In genomic region chr16:87949071-87949744, GRCh38 we compare ENCODE assay signal across 15 cellular contexts. TPM values are rescaled to one million over a fixed set of nuclear protein-coding genes. Genes with fewer than 3 reads are reported as not detected.
DNase-seq lines count a peak whose midpoint lies in the region; ATAC-seq, FAIRE-seq and TF ChIP-seq lines count a peak whose summit lies in the region.
"Had no signal": no experiment of that assay in that cellular context is flagged by ENCODE, and none has a peak within 500 bp of the region (broad histone marks: within the 10 kb centered on the region; RNA-seq: fewer than 3 reads in every experiment).

No MANE protein-coding gene starts in this region.

- peak overlapping the region in 1 of 2 experiments; percentile 70; a peak in 1 of 4 replicates for H3K9ac ChIP-seq in K562 (ENCODE audit: insufficient read depth in 1 of 2, low read depth in 2 of 2, low read length in 2 of 2)

- no peaks in the 10 kb centered on the region for H3K27me3 ChIP-seq in Caco-2 (replicated peaks; ENCODE audit: control insufficient read depth, insufficient read depth, low read length)
- no peaks in the 10 kb centered on the region for H3K27me3 ChIP-seq in K562 (ENCODE audit: control insufficient read depth in 2 of 2, insufficient read depth in 2 of 2, low read length in 2 of 2)
- no peaks in the 10 kb centered on the region for H3K27me3 ChIP-seq in neutrophil
- no peaks in the 10 kb centered on the region for H3K27me3 ChIP-seq in gastrocnemius medialis
- H3K27me3 ChIP-seq: dorsolateral prefrontal cortex, foreskin keratinocyte, tibial nerve had no signal

- TF ChIP-seq POLR2A in K562 (conservative IDR thresholded peaks at IDR 0.05) (no peak), gastrocnemius medialis (IDR thresholded peaks at IDR 0.05) (no peak)

- no peak overlapping the region for H3K4me2 ChIP-seq in K562 (ENCODE audit: insufficient read depth, low read length)

- ATAC-seq in K562, result no peak
- ATAC-seq in gastrocnemius medialis, result no peak
- ATAC-seq: foreskin keratinocyte had no signal

- H3K27me3 Mint-ChIP-seq in Caco-2 (ENCODE audit: insufficient read depth, unreplicated experiment), result peaks cover 2% of the 10 kb centered on the region

- H3K36me3 Mint-ChIP-seq in Caco-2 (ENCODE audit: insufficient read depth, unreplicated experiment), result peaks cover 36% of the 10 kb centered on the region

- no peak for FAIRE-seq in K562 (lab: Jason Lieb, UNC)

- peaks cover 49% of the 10 kb centered on the region for H3K4me1 Mint-ChIP-seq in Caco-2 (ENCODE audit: low read depth, unreplicated experiment)

- peak overlapping the region; percentile 100 for H3K27ac Mint-ChIP-seq in Caco-2 (ENCODE audit: unreplicated experiment)

- DNase-seq in Caco-2, result peak; percentile 72 to 88
- DNase-seq in NCI-H510A treated with DMSO at 0.1 percent for 48 hours (lab: John Stamatoyannopoulos, UW), result peak; percentile 17
- DNase-seq in K562 (ENCODE audit: extremely low read depth in 1 of 4, low spot score in 3 of 4), result no peak
- DNase-seq in foreskin melanocyte, result no peak
- DNase-seq in gastrocnemius medialis, result no peak
- DNase-seq in SIG-M5 treated with dmso at 0.1 percent for 504 hours (lab: John Stamatoyannopoulos, UW; ENCODE audit: unreplicated experiment), result no peak
- DNase-seq in NCI-H2171 (lab: John Stamatoyannopoulos, UW), result no peak
- DNase-seq: amygdala, COR-L47, dorsolateral prefrontal cortex, foreskin keratinocyte, NCI-H2081 had no signal

- H3K4me3 ChIP-seq in Caco-2 (ENCODE audit: low read depth, low read length) (peak overlapping the region; percentile 39), K562 (no peak overlapping the region), neutrophil (ENCODE audit: low read depth in 1 of 2, low read length in 1 of 2) (no peak overlapping the region), gastrocnemius medialis (no peak overlapping the region)

- H3K36me3 ChIP-seq in Caco-2 (ENCODE audit: control insufficient read depth, insufficient read depth, low read length) (no peaks in the 10 kb centered on the region; the same call in 1 of the 2 replicates), K562 (ENCODE audit: control insufficient read depth, insufficient read depth, low read length) (peaks cover 15% of the 10 kb centered on the region; the same call in 2 of the 3 replicates), neutrophil (peaks cover 7% of the 10 kb centered on the region), gastrocnemius medialis (no peaks in the 10 kb centered on the region)

- H3K9me3 ChIP-seq in Caco-2 (no peaks in the 10 kb centered on the region), K562 (replicated peaks; ENCODE audit: control insufficient read depth, insufficient read depth, low read depth, low read length) (no peaks in the 10 kb centered on the region), neutrophil (no peaks in the 10 kb centered on the region), gastrocnemius medialis (no peaks in the 10 kb centered on the region)
- H3K9me3 ChIP-seq: tibial nerve had no signal

- no peak for TF ChIP-seq EP300 in K562 (IDR thresholded peaks at IDR 0.05; ENCODE audit: low read length)

- no TSS peak for BruUV-seq in Caco-2 (replicated peaks; lab: Mats Ljungman, UMichigan)
- BruUV-seq in K562 (replicated peaks; lab: Mats Ljungman, UMichigan), result no TSS peak

- WGBS in K562 (ENCODE audit: insufficient coverage, low coverage, missing lambda C conversion rate), result 85% methylated on average over 16 of the region's 16 CpGs

- no peak overlapping the region for H3K27ac ChIP-seq in K562 (ENCODE audit: extremely low read depth, low read depth, low read length)
- peak overlapping the region; percentile 85 for H3K27ac ChIP-seq in neutrophil
- no peak overlapping the region for H3K27ac ChIP-seq in gastrocnemius medialis
- H3K27ac ChIP-seq: foreskin keratinocyte had no signal

- peaks cover 49% of the 10 kb centered on the region for H3K4me1 ChIP-seq in Caco-2
- peaks cover 19 to 29% of the 10 kb centered on the region in 2 experiments; a peak in 4 of 5 replicates for H3K4me1 ChIP-seq in K562 (replicated peaks in 1 of 2; ENCODE audit: control insufficient read depth in 2 of 2, insufficient read depth in 2 of 2, low read length in 2 of 2)
- H3K4me1 ChIP-seq in neutrophil (ENCODE audit: control insufficient read depth in 1 of 2, insufficient read depth in 1 of 2, low read depth in 1 of 2, low read length in 1 of 2), result peaks cover 63 to 66% of the 10 kb centered on the region in 2 experiments
- H3K4me1 ChIP-seq in gastrocnemius medialis, result peaks cover 15 to 30% of the 10 kb centered on the region in 2 donors

- peak overlapping the region; percentile 63 for H2AFZ ChIP-seq in K562 (ENCODE audit: low read depth, low read length)

- H3K9me3 Mint-ChIP-seq in Caco-2 (ENCODE audit: unreplicated experiment), result no peaks in the 10 kb centered on the region

- peak overlapping the region; percentile 93 for H3K4me3 Mint-ChIP-seq in Caco-2 (ENCODE audit: unreplicated experiment)

- TF ChIP-seq RAD21 in K562 (CRISPR knock-in tag; conservative IDR thresholded peaks at IDR 0.05 in 1 of 2, IDR thresholded peaks at IDR 0.05 in 1 of 2), result no peak

- POLR2A ChIA-PET in Caco-2 (lab: Charles Lee) (interaction anchor here (0.6 to 0.7 kb wide), 2 partner anchors 77 to 172 kb away, joined by 6 to 8 read pairs; no protein-coding TSS in a partner anchor), K562 (lab: Yijun Ruan, JAX) (interaction anchor here (0.5 to 0.7 kb wide), 2 partner anchors 30 to 319 kb away, joined by 3 read pairs; no protein-coding TSS in a partner anchor)

- TF ChIP-seq CTCF in Caco-2 (IDR thresholded peaks at IDR 0.05; ENCODE audit: insufficient read depth in 1 of 2, low read depth in 1 of 2, low read length in 1 of 2, severe bottlenecking in 1 of 2, unreplicated experiment in 1 of 2) (no peak), K562 (IDR thresholded peaks at IDR 0.05 in 2 of 3, conservative IDR thresholded peaks at IDR 0.05 in 1 of 3; ENCODE audit: insufficient read depth in 2 of 3, low read depth in 1 of 3, low read length in 3 of 3) (no peak), neutrophil (IDR thresholded peaks at IDR 0.05) (no peak), gastrocnemius medialis (IDR thresholded peaks at IDR 0.05 in 4 of 5, conservative IDR thresholded peaks at IDR 0.05 in 1 of 5) (no peak)

- H4K20me1 ChIP-seq in K562 (replicated peaks; ENCODE audit: control insufficient read depth, insufficient read depth, low read length), result no peaks in the 10 kb centered on the region

- CTCF ChIA-PET in Caco-2 (lab: Charles Lee) (interaction anchor here (0.6 to 1.2 kb wide), 3 partner anchors 18 to 78 kb away, joined by 3 to 5 read pairs (median 4); no protein-coding TSS in a partner anchor), K562 (lab: Yijun Ruan, JAX; ENCODE audit: low intra/inter-chr PET ratio) (no interaction called here)

- in situ Hi-C loops in K562 (cut with MboI), result no loop called here
- in situ Hi-C loops in gastrocnemius medialis (cut with MboI; ENCODE audit: low sequenced_read_pairs in 4 of 4), result no loop called here

- no peaks in the 10 kb centered on the region for H3K9me1 ChIP-seq in K562 (ENCODE audit: control insufficient read depth, insufficient read depth, low read length)

- intact Hi-C loops in Caco-2 (cut with micrococcal nuclease; ENCODE audit: unreplicated experiment), result loop anchor here (5.0 kb wide), 1 partner anchor 97 kb away; no protein-coding TSS in a partner anchor
- intact Hi-C loops in K562 (cut with micrococcal nuclease), result no loop called here
- intact Hi-C loops in gastrocnemius medialis (cut with DNase I; ENCODE audit: low total_unique reads), result no loop called here

- peaks cover 27% of the 10 kb centered on the region for H3K79me2 ChIP-seq in K562 (ENCODE audit: control insufficient read depth, insufficient read depth, low read length)

RNA-seq across cellular contexts. Expression of gene BANP, which starts 2.0 kb away (rescaled TPM):
- total RNA-seq in Caco-2 (2022), result 44.4 and 50.6 TPM in 2 replicates
- total RNA-seq in K562 (2011; cell fraction: chromatin; rRNA removed; ENCODE audit: low replicate concordance), result 107 and 121 TPM in 2 replicates
- 56.7 and 71.4 TPM in 2 replicates for total RNA-seq in K562 (2011; cell fraction: nucleolus; rRNA removed)
- 79.5 and 85.3 TPM in 2 replicates for total RNA-seq in K562 (2011; cell fraction: nucleoplasm; rRNA removed)
- 17.1 and 22.1 TPM in 2 replicates for total RNA-seq in K562 (2014; rRNA removed)
- total RNA-seq in K562 (2014; rRNA removed; fragmentation: Illumina TruSeq; extraction: Trizol), result 10.7 and 15.6 TPM in 2 replicates
- 14.4 and 16.1 TPM in 2 replicates for total RNA-seq in K562 (2015; rRNA removed; fragmentation: Illumina TruSeq; extraction: Trizol)
- 21.7 and 25.7 TPM in 2 replicates for total RNA-seq in K562 (2021)
- polyA plus RNA-seq in K562 (2011; rRNA removed), result 12.1 and 13.1 TPM in 2 replicates
- 13.7 and 18.2 TPM in 2 replicates for polyA plus RNA-seq in K562 (2011; cell fraction: cytosol; rRNA removed)
- 30.9 and 42.3 TPM in 2 replicates for polyA plus RNA-seq in K562 (2011; cell fraction: nucleus; rRNA removed)
- polyA plus RNA-seq in K562 (2012), result 19.2 and 21.4 TPM in 2 replicates
- polyA plus RNA-seq in K562 (2014; fragmentation: Illumina TruSeq; extraction: Trizol), result 13.0 and 19.2 TPM in 2 replicates
- polyA plus RNA-seq in K562 (2014; fragmentation: Nextera tagmentation; extraction: Ambion mirVana), result 1 to 10 TPM; 4.6 to 4.7 TPM
- 16.0 and 19.0 TPM in 2 replicates for polyA plus RNA-seq in K562 (2014; rRNA removed)
- polyA minus RNA-seq in K562 (2011; rRNA and poly(A)+ RNA removed), result 22.0 and 25.5 TPM in 2 replicates
- 12.1 and 21.2 TPM in 2 replicates for polyA minus RNA-seq in K562 (2011; cell fraction: cytosol; rRNA and poly(A)+ RNA removed)
- polyA minus RNA-seq in K562 (2011; cell fraction: nucleus; rRNA and poly(A)+ RNA removed), result 32.4 and 45.1 TPM in 2 replicates
- total RNA-seq in gastrocnemius medialis, result 10 to 100 TPM in 3 of 4 donors, 1 to 10 TPM in 1; 7.0 to 20.6 (median 16.1) TPM

RNA-seq across cellular contexts. Expression of gene CA5A, which starts 12.9 kb away (rescaled TPM):
- 0.74 and 1.7 TPM in 2 replicates for total RNA-seq in Caco-2 (2022)
- not detected in 2 replicates for total RNA-seq in K562 (2011; cell fraction: chromatin; rRNA removed; ENCODE audit: low replicate concordance)
- total RNA-seq in K562 (2011; cell fraction: nucleolus; rRNA removed), result 0.66 TPM in 1 of 2 replicates, not detected in the other
- total RNA-seq in K562 (2011; cell fraction: nucleoplasm; rRNA removed), result not detected in 2 replicates
- not detected in 2 replicates for total RNA-seq in K562 (2014; rRNA removed)
- total RNA-seq in K562 (2014; rRNA removed; fragmentation: Illumina TruSeq; extraction: Trizol), result not detected in 2 replicates
- not detected in 2 replicates for total RNA-seq in K562 (2015; rRNA removed; fragmentation: Illumina TruSeq; extraction: Trizol)
- not detected in 2 replicates for total RNA-seq in K562 (2021)
- not detected in 2 replicates for polyA plus RNA-seq in K562 (2011; rRNA removed)
- not detected in 2 replicates for polyA plus RNA-seq in K562 (2011; cell fraction: cytosol; rRNA removed)
- polyA plus RNA-seq in K562 (2011; cell fraction: nucleus; rRNA removed), result 0.18 TPM in 1 of 2 replicates, not detected in the other
- polyA plus RNA-seq in K562 (2012), result 0.07 and 0.15 TPM in 2 replicates
- not detected in 2 replicates for polyA plus RNA-seq in K562 (2014; fragmentation: Illumina TruSeq; extraction: Trizol)
- polyA plus RNA-seq in K562 (2014; fragmentation: Nextera tagmentation; extraction: Ambion mirVana), result not detected
- not detected in 2 replicates for polyA plus RNA-seq in K562 (2014; rRNA removed)
- 0.04 TPM in 1 of 2 replicates, not detected in the other for polyA minus RNA-seq in K562 (2011; rRNA and poly(A)+ RNA removed)
- not detected in 2 replicates for polyA minus RNA-seq in K562 (2011; cell fraction: cytosol; rRNA and poly(A)+ RNA removed)
- polyA minus RNA-seq in K562 (2011; cell fraction: nucleus; rRNA and poly(A)+ RNA removed), result not detected in 2 replicates
- total RNA-seq in gastrocnemius medialis, result not detected
- total RNA-seq: foreskin keratinocyte, kidney epithelial cell, tibial nerve had no signal
- polyA plus RNA-seq: foreskin keratinocyte had no signal

Comparison
In these comparisons a context has a peak if more than half of its experiments do, and no peak if none do; other contexts are left out.
1. DNase-seq: peak in Caco-2 (2 of 2) and NCI-H510A treated with DMSO at 0.1 percent for 48 hours (single experiment); none in K562 (0 of 4), foreskin melanocyte (single experiment), gastrocnemius medialis (0 of 2), SIG-M5 treated with dmso at 0.1 percent for 504 hours (single experiment) and NCI-H2171 (single experiment).